9 cellular contexts compared by ENCODE assay signal in genomic region chr19:11356074-11356397, GRCh38. TPM values are rescaled to one million over a fixed set of nuclear protein-coding genes. Genes with fewer than 3 reads are reported as not detected.
DNase-seq lines count a peak whose midpoint lies in the region; ATAC-seq lines count a peak whose summit lies in the region.
"Had no signal": no experiment of that assay in that cellular context is flagged by ENCODE, and none has a peak within 500 bp of the region (broad histone marks: within the 10 kb centered on the region; RNA-seq: fewer than 3 reads in every experiment).

No MANE protein-coding gene starts in this region.

- H3K9ac ChIP-seq in HUES6 (ENCODE audit: low read length) = no peak overlapping the region

- no peaks in the 10 kb centered on the region for H3K36me3 ChIP-seq in HUES6 (ENCODE audit: control insufficient read depth, insufficient read depth, low read length)

- no peak overlapping the region for H3K27ac Mint-ChIP-seq in activated T-helper 2 cell treated with anti-CD3 and anti-CD28 coated beads, Interferon-gamma antibody, Interleukin-2, Interleukin-4, amounts not matched to agents 10 μg/mL and 5 μg/mL and 100 μg/mL, durations not matched to agents 14 hours and 24 hours and 36 hours
- H3K27ac Mint-ChIP-seq in immature natural killer cell = peak overlapping the region in 5 of 6 donors; percentile 49 to 83 (median 76)
- H3K27ac Mint-ChIP-seq in stimulated activated memory B cell treated with anti-CD40 and anti-IgM and Interleukin-4, amounts not matched to agents 10 μg/mL and 1 μg/mL and 100 μg/mL, for 72 hours = no peak overlapping the region

- H3K4me3 Mint-ChIP-seq in activated T-helper 2 cell treated with anti-CD3 and anti-CD28 coated beads, Interferon-gamma antibody, Interleukin-2, Interleukin-4, amounts not matched to agents 10 μg/mL and 5 μg/mL and 100 μg/mL, durations not matched to agents 14 hours and 24 hours and 36 hours (ENCODE audit: low read depth) = peak overlapping the region; percentile 72
- H3K4me3 Mint-ChIP-seq in immature natural killer cell = peak overlapping the region; percentile 76 to 90 (median 87)
- peak overlapping the region; percentile 44 for H3K4me3 Mint-ChIP-seq in stimulated activated memory B cell treated with anti-CD40 and anti-IgM and Interleukin-4, amounts not matched to agents 10 μg/mL and 1 μg/mL and 100 μg/mL, for 72 hours

- no peaks in the 10 kb centered on the region for H3K9me3 Mint-ChIP-seq in activated T-helper 2 cell treated with anti-CD3 and anti-CD28 coated beads, Interferon-gamma antibody, Interleukin-2, Interleukin-4, amounts not matched to agents 10 μg/mL and 5 μg/mL and 100 μg/mL, durations not matched to agents 14 hours and 24 hours and 36 hours
- no peaks in the 10 kb centered on the region for H3K9me3 Mint-ChIP-seq in immature natural killer cell
- H3K9me3 Mint-ChIP-seq in stimulated activated memory B cell treated with anti-CD40 and anti-IgM and Interleukin-4, amounts not matched to agents 10 μg/mL and 1 μg/mL and 100 μg/mL, for 72 hours = no peaks in the 10 kb centered on the region

- H3K9me3 ChIP-seq in HUES6 (ENCODE audit: control insufficient read depth, insufficient read depth, low read depth, low read length) = no peaks in the 10 kb centered on the region

- peaks cover 47% of the 10 kb centered on the region for H3K27me3 ChIP-seq in HUES6 (ENCODE audit: control insufficient read depth, insufficient read depth, low read length)

- no peaks in the 10 kb centered on the region for H3K36me3 Mint-ChIP-seq in activated T-helper 2 cell treated with anti-CD3 and anti-CD28 coated beads, Interferon-gamma antibody, Interleukin-2, Interleukin-4, amounts not matched to agents 10 μg/mL and 5 μg/mL and 100 μg/mL, durations not matched to agents 14 hours and 24 hours and 36 hours (ENCODE audit: low read depth)
- no peaks in the 10 kb centered on the region for H3K36me3 Mint-ChIP-seq in immature natural killer cell
- peaks cover 4% of the 10 kb centered on the region for H3K36me3 Mint-ChIP-seq in stimulated activated memory B cell treated with anti-CD40 and anti-IgM and Interleukin-4, amounts not matched to agents 10 μg/mL and 1 μg/mL and 100 μg/mL, for 72 hours

- peaks cover 5% of the 10 kb centered on the region for H3K27me3 Mint-ChIP-seq in activated T-helper 2 cell treated with anti-CD3 and anti-CD28 coated beads, Interferon-gamma antibody, Interleukin-2, Interleukin-4, amounts not matched to agents 10 μg/mL and 5 μg/mL and 100 μg/mL, durations not matched to agents 14 hours and 24 hours and 36 hours (ENCODE audit: low read depth)
- peaks cover 4 to 8% (median 5%) of the 10 kb centered on the region in 3 donors for H3K27me3 Mint-ChIP-seq in immature natural killer cell (ENCODE audit: low read depth in 3 of 3)
- H3K27me3 Mint-ChIP-seq in stimulated activated memory B cell treated with anti-CD40 and anti-IgM and Interleukin-4, amounts not matched to agents 10 μg/mL and 1 μg/mL and 100 μg/mL, for 72 hours = peaks cover 38% of the 10 kb centered on the region

- peaks cover 6% of the 10 kb centered on the region; the same call in 1 of the 2 replicates for H3K4me1 ChIP-seq in HUES6 (ENCODE audit: control insufficient read depth, insufficient read depth, low read length)

- intact Hi-C loops in activated T-helper 2 cell treated with anti-CD3 and anti-CD28 coated beads, Interferon-gamma antibody, Interleukin-2, Interleukin-4, amounts not matched to agents 10 μg/mL and 5 μg/mL and 100 μg/mL, durations not matched to agents 14 hours and 24 hours and 36 hours (cut with micrococcal nuclease) = no loop called here

- no peak for DNase-seq in activated T-helper 2 cell treated with anti-CD3 and anti-CD28 coated beads, Interferon-gamma antibody, Interleukin-2, Interleukin-4, amounts not matched to agents 10 μg/mL and 5 μg/mL and 100 μg/mL, durations not matched to agents 14 hours and 24 hours and 36 hours (ENCODE audit: low spot score)
- DNase-seq in immature natural killer cell (no peak), DMS 273 (lab: John Stamatoyannopoulos, UW; ENCODE audit: unreplicated experiment) (no peak)
- no peak for DNase-seq in effector CD8-positive, alpha-beta T cell (lab: John Stamatoyannopoulos, UW)
- DNase-seq: activated gamma-delta T cell treated with Interleukin-2 at 50 U/mL for 16 hours, NCI-H1105 treated with DMSO at 0.1 percent for 48 hours had no signal

- peaks cover 7% of the 10 kb centered on the region for H3K4me1 Mint-ChIP-seq in activated T-helper 2 cell treated with anti-CD3 and anti-CD28 coated beads, Interferon-gamma antibody, Interleukin-2, Interleukin-4, amounts not matched to agents 10 μg/mL and 5 μg/mL and 100 μg/mL, durations not matched to agents 14 hours and 24 hours and 36 hours (ENCODE audit: low read depth)
- H3K4me1 Mint-ChIP-seq in immature natural killer cell = peaks cover 17 to 18% of the 10 kb centered on the region in 2 donors
- peaks cover 13% of the 10 kb centered on the region for H3K4me1 Mint-ChIP-seq in stimulated activated memory B cell treated with anti-CD40 and anti-IgM and Interleukin-4, amounts not matched to agents 10 μg/mL and 1 μg/mL and 100 μg/mL, for 72 hours

- ATAC-seq in stimulated activated memory B cell treated with anti-CD40 and anti-IgM and Interleukin-4, amounts not matched to agents 10 μg/mL and 1 μg/mL and 100 μg/mL, for 72 hours = no peak
- no peak for ATAC-seq in GM18868 (IDR thresholded peaks at IDR 0.05; ENCODE audit: unreplicated experiment)

- H3K4me3 ChIP-seq in HUES6 (ENCODE audit: low read depth, low read length) = peak overlapping the region; percentile 46

- H3K27ac ChIP-seq in HUES6 (ENCODE audit: low read depth, low read length) = no peak overlapping the region

RNA-seq across cellular contexts. Expression of gene PLPPR2, which starts 0.8 kb away (rescaled TPM):
- 2.6 and 3.4 TPM in 2 replicates for total RNA-seq in activated T-helper 2 cell treated with anti-CD3 and anti-CD28 coated beads, Interferon-gamma antibody, Interleukin-2, Interleukin-4, amounts not matched to agents 10 μg/mL and 5 μg/mL and 100 μg/mL, durations not matched to agents 14 hours and 24 hours and 36 hours
- polyA plus RNA-seq in immature natural killer cell = 1 to 10 TPM; 1.2 to 2.7 (median 1.8) TPM

RNA-seq across cellular contexts. Expression of gene CCDC159, which starts 9.7 kb away (rescaled TPM):
- total RNA-seq in activated T-helper 2 cell treated with anti-CD3 and anti-CD28 coated beads, Interferon-gamma antibody, Interleukin-2, Interleukin-4, amounts not matched to agents 10 μg/mL and 5 μg/mL and 100 μg/mL, durations not matched to agents 14 hours and 24 hours and 36 hours = 14.6 and 16.3 TPM in 2 replicates
- 10 to 100 TPM; 26.5 to 32.4 (median 28.8) TPM for polyA plus RNA-seq in immature natural killer cell

RNA-seq across cellular contexts. Expression of gene TMEM205, which starts 10.0 kb away (rescaled TPM):
- total RNA-seq in activated T-helper 2 cell treated with anti-CD3 and anti-CD28 coated beads, Interferon-gamma antibody, Interleukin-2, Interleukin-4, amounts not matched to agents 10 μg/mL and 5 μg/mL and 100 μg/mL, durations not matched to agents 14 hours and 24 hours and 36 hours = 34.0 and 34.9 TPM in 2 replicates
- polyA plus RNA-seq in immature natural killer cell = 10 to 100 TPM; 73.3 to 91.2 (median 81.4) TPM

RNA-seq across cellular contexts. Expression of gene RAB3D, which starts 16.6 kb away (rescaled TPM):
- 9.3 and 11.6 TPM in 2 replicates for total RNA-seq in activated T-helper 2 cell treated with anti-CD3 and anti-CD28 coated beads, Interferon-gamma antibody, Interleukin-2, Interleukin-4, amounts not matched to agents 10 μg/mL and 5 μg/mL and 100 μg/mL, durations not matched to agents 14 hours and 24 hours and 36 hours
- 1 to 10 TPM; 1.6 to 2.9 (median 2.2) TPM for polyA plus RNA-seq in immature natural killer cell

RNA-seq across cellular contexts. Expression of gene SWSAP1, which starts 18.4 kb away (rescaled TPM):
- total RNA-seq in activated T-helper 2 cell treated with anti-CD3 and anti-CD28 coated beads, Interferon-gamma antibody, Interleukin-2, Interleukin-4, amounts not matched to agents 10 μg/mL and 5 μg/mL and 100 μg/mL, durations not matched to agents 14 hours and 24 hours and 36 hours = 2.6 and 2.8 TPM in 2 replicates
- 1 to 10 TPM; 7.0 to 8.7 (median 8.3) TPM for polyA plus RNA-seq in immature natural killer cell

Comparison
In these comparisons a context has a peak if more than half of its experiments do, and no peak if none do; other contexts are left out.
1. H3K27ac Mint-ChIP-seq: peak in immature natural killer cell (5 of 6); none in activated T-helper 2 cell treated with anti-CD3 and anti-CD28 coated beads, Interferon-gamma antibody, Interleukin-2, Interleukin-4, amounts not matched to agents 10 μg/mL and 5 μg/mL and 100 μg/mL, durations not matched to agents 14 hours and 24 hours and 36 hours (single experiment) and stimulated activated memory B cell treated with anti-CD40 and anti-IgM and Interleukin-4, amounts not matched to agents 10 μg/mL and 1 μg/mL and 100 μg/mL, for 72 hours (single experiment).
2. Peak in every context shown above with its lines, with median percentiles within 50 percentile points of each other: H3K4me3 Mint-ChIP-seq.